ENCODE assay signal across 31 cellular contexts in the genomic region with DNA sequence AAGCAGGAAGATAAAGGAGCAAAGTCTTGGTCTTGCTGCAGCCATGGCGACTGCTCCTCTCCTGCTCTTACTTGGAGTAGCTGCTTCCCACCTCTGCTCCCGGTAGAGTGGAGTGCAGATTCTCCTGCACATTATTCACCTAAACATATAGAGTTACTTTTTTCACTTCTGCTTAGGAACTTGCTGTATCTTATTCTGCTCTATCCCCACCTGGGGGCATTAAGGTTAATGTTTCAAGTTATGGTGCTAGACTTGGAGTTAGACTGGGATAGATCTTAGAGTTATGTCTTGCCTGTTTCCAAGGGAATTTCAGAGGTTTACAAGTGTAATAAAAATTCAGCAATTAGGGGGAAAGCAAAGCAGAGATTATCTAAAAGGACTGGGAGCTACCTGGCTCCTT.
DNase-seq lines count a peak whose midpoint lies in the region; ATAC-seq and TF ChIP-seq lines count a peak whose summit lies in the region.
"Had no signal": no experiment of that assay in that cellular context is flagged by ENCODE, and none has a peak within 500 bp of the region (broad histone marks: within the 10 kb centered on the region; RNA-seq: fewer than 3 reads in every experiment).

No MANE protein-coding gene starts in this region.

- DNase-seq in MM.1S (no peak), RPMI8226 (peak; percentile 29), mesothelial cell of epicardium (ENCODE audit: low spot score in 2 of 2, unreplicated experiment in 2 of 2) (no peak), Right ventricle myocardium superior (no peak), H7 (no peak), epidermal melanocyte (ENCODE audit: insufficient read length, low spot score) (no peak)
- no peak for DNase-seq in stimulated activated naive B cell treated with anti-CD40 and anti-IgM and Interleukin-4, amounts not matched to agents 10 μg/mL and 1 μg/mL and 100 μg/mL, for 72 hours
- DNase-seq: activated CD8-positive, alpha-beta T cell treated with anti-CD3 and anti-CD28 coated beads, Interleukin-2, amount 10 ng/mL, durations not matched to agents 7 days and 5 days; activated naive CD4-positive, alpha-beta T cell treated with anti-CD3 and anti-CD28 coated beads, Interleukin-2, amount 50 U/mL, for 16 hours; body of pancreas; cerebellar nuclear complex; dermis blood vessel endothelial cell; esophagus squamous epithelium; foreskin keratinocyte; GDM1; GOT3; heart right ventricle; kidney; NCI-H1105; NCI-H187; NCI-H526; Peyer's patch; SIG-M5; stimulated activated CD4-positive, alpha-beta T cell treated with anti-CD3 and anti-CD28 coated beads, Interleukin-4, amount 100 ng/mL, for 24 hours had no signal

- no peak overlapping the region for H3K9ac ChIP-seq in MM.1S (ENCODE audit: low read length)
- H3K9ac ChIP-seq: BLaER1 treated with 17β-estradiol and CSF1 and Interleukin-3, amounts not matched to agents 10 nM and 100 nM had no signal

- H3K79me2 ChIP-seq in MM.1S (ENCODE audit: low read length): peaks cover 96% of the 10 kb centered on the region

- H3K27me3 ChIP-seq in MM.1S (replicated peaks; ENCODE audit: insufficient read depth, low read length) (no peaks in the 10 kb centered on the region), H7 (ENCODE audit: control insufficient read depth, insufficient read depth, low read length) (no peaks in the 10 kb centered on the region)
- H3K27me3 ChIP-seq: BLaER1 treated with 17β-estradiol and CSF1 and Interleukin-3, amounts not matched to agents 10 nM and 100 nM; body of pancreas; esophagus squamous epithelium; foreskin keratinocyte; heart right ventricle; Peyer's patch; tibial nerve had no signal

- H4K20me1 ChIP-seq in MM.1S (ENCODE audit: insufficient read depth, low read length): no peaks in the 10 kb centered on the region
- H4K20me1 ChIP-seq: BLaER1 treated with 17β-estradiol and CSF1 and Interleukin-3, amounts not matched to agents 10 nM and 100 nM had no signal

- H3K4me3 ChIP-seq in MM.1S (ENCODE audit: low read length): no peak overlapping the region
- no peak overlapping the region for H3K4me3 ChIP-seq in H7 (ENCODE audit: insufficient read depth, low read depth, low read length)
- H3K4me3 ChIP-seq: BLaER1 treated with 17β-estradiol and CSF1 and Interleukin-3, amounts not matched to agents 10 nM and 100 nM; body of pancreas; esophagus squamous epithelium; heart right ventricle; K562; lung; Peyer's patch; prostate gland; tibial nerve had no signal

- intact Hi-C loops in Right ventricle myocardium superior (cut with DNase I): no loop called here

- no peak overlapping the region for H3K27ac ChIP-seq in MM.1S (ENCODE audit: low read length)
- H3K27ac ChIP-seq: BLaER1 treated with 17β-estradiol and CSF1 and Interleukin-3, amounts not matched to agents 10 nM and 100 nM; esophagus squamous epithelium; foreskin keratinocyte; neutrophil; Peyer's patch; prostate gland; tibial nerve had no signal

- no peaks in the 10 kb centered on the region for H3K9me3 ChIP-seq in MM.1S (replicated peaks; ENCODE audit: insufficient read depth, low read length)
- H3K9me3 ChIP-seq: body of pancreas, esophagus squamous epithelium, heart right ventricle, neutrophil, Peyer's patch, prostate gland, tibial nerve had no signal

- TF ChIP-seq CTCF in MM.1S (IDR thresholded peaks at IDR 0.05; ENCODE audit: low read length) (peak; percentile 19), mesothelial cell of epicardium (IDR thresholded peaks at IDR 0.05; ENCODE audit: unreplicated experiment) (no peak)

- no peaks in the 10 kb centered on the region for H3K9me3 Mint-ChIP-seq in mesothelial cell of epicardium
- no peaks in the 10 kb centered on the region for H3K9me3 Mint-ChIP-seq in stimulated activated naive B cell treated with anti-CD40 and anti-IgM and Interleukin-4, amounts not matched to agents 10 μg/mL and 1 μg/mL and 100 μg/mL, for 72 hours
- H3K9me3 Mint-ChIP-seq: activated T-helper 2 cell treated with anti-CD3 and anti-CD28 coated beads, Interferon-gamma antibody, Interleukin-2, Interleukin-4, amounts not matched to agents 10 μg/mL and 5 μg/mL and 100 μg/mL, durations not matched to agents 14 hours and 24 hours and 36 hours had no signal

- peaks cover 22% of the 10 kb centered on the region for H3K4me1 ChIP-seq in MM.1S (ENCODE audit: low read length)

- H3K27ac Mint-ChIP-seq in mesothelial cell of epicardium: peak overlapping the region; percentile 76
- H3K27ac Mint-ChIP-seq in stimulated activated naive B cell treated with anti-CD40 and anti-IgM and Interleukin-4, amounts not matched to agents 10 μg/mL and 1 μg/mL and 100 μg/mL, for 72 hours: peak overlapping the region; percentile 37
- H3K27ac Mint-ChIP-seq: activated CD8-positive, alpha-beta T cell treated with anti-CD3 and anti-CD28 coated beads, Interleukin-2, amount 10 ng/mL, durations not matched to agents 7 days and 5 days; activated T-helper 2 cell treated with anti-CD3 and anti-CD28 coated beads, Interferon-gamma antibody, Interleukin-2, Interleukin-4, amounts not matched to agents 10 μg/mL and 5 μg/mL and 100 μg/mL, durations not matched to agents 14 hours and 24 hours and 36 hours had no signal

- H2AFZ ChIP-seq in MM.1S (ENCODE audit: low read length): no peak overlapping the region

- H3K36me3 ChIP-seq in MM.1S (replicated peaks; ENCODE audit: insufficient read depth, low read length) (no peaks in the 10 kb centered on the region), H7 (replicated peaks; ENCODE audit: control insufficient read depth, insufficient read depth, low read length) (no peaks in the 10 kb centered on the region)
- H3K36me3 ChIP-seq: BLaER1 treated with 17β-estradiol and CSF1 and Interleukin-3, amounts not matched to agents 10 nM and 100 nM; esophagus squamous epithelium; heart right ventricle; neutrophil; Peyer's patch; prostate gland; tibial nerve had no signal

- ATAC-seq in stimulated activated naive B cell treated with anti-CD40 and anti-IgM and Interleukin-4, amounts not matched to agents 10 μg/mL and 1 μg/mL and 100 μg/mL, for 72 hours (replicated peaks): peak in 1 of 2 donors; percentile 23
- ATAC-seq in Right ventricle myocardium superior (ENCODE audit: poor library complexity): no peak
- ATAC-seq: activated CD8-positive, alpha-beta T cell treated with anti-CD3 and anti-CD28 coated beads, Interleukin-2, amount 10 ng/mL, durations not matched to agents 7 days and 5 days; body of pancreas; heart right ventricle; K562 had no signal

- H3K4me2 ChIP-seq in MM.1S (ENCODE audit: low read depth, low read length): no peak overlapping the region

- H3K4me3 Mint-ChIP-seq in mesothelial cell of epicardium: no peak overlapping the region
- H3K4me3 Mint-ChIP-seq in stimulated activated naive B cell treated with anti-CD40 and anti-IgM and Interleukin-4, amounts not matched to agents 10 μg/mL and 1 μg/mL and 100 μg/mL, for 72 hours: no peak overlapping the region
- H3K4me3 Mint-ChIP-seq: activated CD8-positive, alpha-beta T cell treated with anti-CD3 and anti-CD28 coated beads, Interleukin-2, amount 10 ng/mL, durations not matched to agents 7 days and 5 days had no signal

- H3K9me2 ChIP-seq in MM.1S (replicated peaks; ENCODE audit: insufficient read depth, low read length): no peaks in the 10 kb centered on the region

- peaks cover 56% of the 10 kb centered on the region for H3K4me1 Mint-ChIP-seq in mesothelial cell of epicardium
- H3K4me1 Mint-ChIP-seq in stimulated activated naive B cell treated with anti-CD40 and anti-IgM and Interleukin-4, amounts not matched to agents 10 μg/mL and 1 μg/mL and 100 μg/mL, for 72 hours: peaks cover 50 to 79% of the 10 kb centered on the region in 2 donors

- H3K36me3 Mint-ChIP-seq in mesothelial cell of epicardium: no peaks in the 10 kb centered on the region
- peaks cover 43 to 66% of the 10 kb centered on the region in 2 donors for H3K36me3 Mint-ChIP-seq in stimulated activated naive B cell treated with anti-CD40 and anti-IgM and Interleukin-4, amounts not matched to agents 10 μg/mL and 1 μg/mL and 100 μg/mL, for 72 hours

- no peaks in the 10 kb centered on the region for H3K27me3 Mint-ChIP-seq in mesothelial cell of epicardium (ENCODE audit: low read depth)
- no peaks in the 10 kb centered on the region for H3K27me3 Mint-ChIP-seq in stimulated activated naive B cell treated with anti-CD40 and anti-IgM and Interleukin-4, amounts not matched to agents 10 μg/mL and 1 μg/mL and 100 μg/mL, for 72 hours

- no peaks in the 10 kb centered on the region for H3F3A ChIP-seq in MM.1S (ENCODE audit: insufficient read depth, low read length)
